Comparison of ENCODE assay signal across 25 cellular contexts in the genomic region with DNA sequence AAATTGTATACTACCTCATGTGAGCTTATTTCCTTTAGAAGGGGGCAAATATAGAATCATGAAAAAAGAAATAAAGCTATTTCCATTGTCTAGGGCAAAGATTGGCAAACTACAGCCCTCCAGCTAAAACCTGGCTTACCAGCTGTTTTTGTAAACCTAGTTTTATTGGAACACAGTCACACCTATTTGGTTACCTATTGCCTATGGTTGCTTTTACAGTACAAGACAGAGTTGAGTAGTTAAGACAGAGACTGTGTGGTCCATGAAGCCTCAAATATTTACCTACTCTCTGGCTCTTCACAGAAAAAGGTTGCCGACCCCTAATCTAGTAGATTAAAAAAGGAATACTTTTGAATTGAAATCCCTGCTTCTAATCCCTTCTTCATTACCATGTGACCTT.
"Had no signal": no experiment of that assay in that cellular context is flagged by ENCODE, and none has a peak within 500 bp of the region (broad histone marks: within the 10 kb centered on the region; RNA-seq: fewer than 3 reads in every experiment).

No MANE protein-coding gene starts in this region.

- H3K4me3 ChIP-seq: esophagus squamous epithelium, left ventricle myocardium inferior, ovary, suprapubic skin, tibial artery had no signal

- FAIRE-seq: bronchial epithelial cell, endometrium, islet of Langerhans had no signal

- DNase-seq: activated B cell treated with CpG ODN at 0.5 μM for 24 hours; activated CD4-positive, alpha-beta T cell treated with anti-CD3 and anti-CD28 coated beads, Interleukin-2, amount 50 U/mL, for 4 hours; activated naive CD4-positive, alpha-beta T cell; activated T-cell treated with anti-CD3 and anti-CD28 coated beads, Interleukin-2, amount 50 U/mL, for 1 hour; anterior cingulate cortex; dermis blood vessel endothelial cell; effector CD4-positive, alpha-beta T cell; esophagus squamous epithelium; foreskin melanocyte; left ventricle myocardium inferior; naive thymus-derived CD4-positive, alpha-beta T cell; ovary; stimulated activated CD4-positive, alpha-beta T cell treated with anti-CD3 and anti-CD28 coated beads, Interleukin-15, amount 100 ng/mL, for 24 hours; stimulated activated CD4-positive, alpha-beta T cell treated with anti-CD3 and anti-CD28 coated beads, Interleukin-2, amount 100 ng/mL, for 24 hours; stimulated activated naive CD4-positive, alpha-beta T cell; tibial artery had no signal

- H3K4me1 ChIP-seq: suprapubic skin had no signal

- H3K27me3 ChIP-seq: esophagus squamous epithelium, ovary, suprapubic skin, tibial artery had no signal

- H3K27ac ChIP-seq: epithelial cell of prostate, left ventricle myocardium inferior, ovary, suprapubic skin, tibial artery had no signal

- H3K4me3 Mint-ChIP-seq: activated B cell treated with CpG ODN at 0.5 μM for 24 hours; activated naive CD8-positive, alpha-beta T cell; central memory CD8-positive, alpha-beta T cell; naive thymus-derived CD4-positive, alpha-beta T cell; T-helper 2 cell treated with Interferon-gamma antibody and Interleukin-4, amounts not matched to agents 5 μg/mL and 100 μg/mL, for 36 hours had no signal

- H3K36me3 ChIP-seq: esophagus squamous epithelium, left ventricle myocardium inferior, ovary, suprapubic skin, tibial artery had no signal

- H3K9me3 ChIP-seq: esophagus squamous epithelium, ovary, suprapubic skin, tibial artery had no signal

- H3K27me3 Mint-ChIP-seq: activated B cell treated with CpG ODN at 0.5 μM for 24 hours; activated naive CD8-positive, alpha-beta T cell; central memory CD8-positive, alpha-beta T cell; naive thymus-derived CD4-positive, alpha-beta T cell; progenitor cell of endocrine pancreas had no signal

- H3K27ac Mint-ChIP-seq: activated B cell treated with CpG ODN at 0.5 μM for 24 hours; activated naive CD8-positive, alpha-beta T cell; naive thymus-derived CD4-positive, alpha-beta T cell; progenitor cell of endocrine pancreas; T-helper 2 cell treated with Interferon-gamma antibody and Interleukin-4, amounts not matched to agents 5 μg/mL and 100 μg/mL, for 36 hours had no signal
